16 cellular contexts compared by ENCODE assay signal in genomic region chr4:94332983-94333590, GRCh38. TPM values are rescaled to one million over a fixed set of nuclear protein-coding genes. Genes with fewer than 3 reads are reported as not detected.
A peak's percentile ranks its signal among the peaks of the same experiment; 100 is the strongest.
DNase-seq lines count a peak whose midpoint lies in the region; ATAC-seq, FAIRE-seq and TF ChIP-seq lines count a peak whose summit lies in the region.
"Had no signal": no experiment of that assay in that cellular context is flagged by ENCODE, and none has a peak within 500 bp of the region (broad histone marks: within the 10 kb centered on the region; RNA-seq: fewer than 3 reads in every experiment).

No MANE protein-coding gene starts in this region.

- TF ChIP-seq POLR2A in HepG2 (IDR thresholded peaks at IDR 0.05; ENCODE audit: insufficient read depth in 1 of 2, low read depth in 2 of 2, low read length in 2 of 2) (no peak), right lobe of liver (IDR thresholded peaks at IDR 0.05) (no peak)

- POLR2A ChIA-PET in HepG2 (lab: Yijun Ruan, JAX) = no interaction called here

- no peak overlapping the region for H3K27ac ChIP-seq in HepG2 (ENCODE audit: extremely low read length, insufficient read depth, low read length)
- H3K27ac ChIP-seq in right lobe of liver = no peak overlapping the region
- no peak overlapping the region for H3K27ac ChIP-seq in upper lobe of right lung
- H3K27ac ChIP-seq: HL-60, uterus had no signal

- intact Hi-C loops in HepG2 (cut with micrococcal nuclease; ENCODE audit: unreplicated experiment) (no loop called here), right lobe of liver (cut with DNase I) (no loop called here), upper lobe of right lung (cut with DNase I) (no loop called here)

- no peak for FAIRE-seq in HepG2 (lab: Jason Lieb, UNC)
- FAIRE-seq: G401.6, keratinocyte had no signal

- no peaks in the 10 kb centered on the region for H4K20me1 ChIP-seq in HepG2 (ENCODE audit: insufficient read depth, low read length)

- TF ChIP-seq EP300 in HepG2 (IDR thresholded peaks at IDR 0.05; ENCODE audit: low read depth in 2 of 2, low read length in 2 of 2) (no peak), HepG2 (CRISPR knock-in tag; IDR thresholded peaks at IDR 0.05; ENCODE audit: borderline replicate concordance) (no peak)

- H3K36me3 ChIP-seq in HepG2 (replicated peaks in 1 of 2; ENCODE audit: control insufficient read depth in 1 of 2, insufficient read depth in 2 of 2, low read length in 2 of 2) (no peaks in the 10 kb centered on the region), right lobe of liver (no peaks in the 10 kb centered on the region), upper lobe of right lung (no peaks in the 10 kb centered on the region)
- H3K36me3 ChIP-seq: uterus had no signal

- no peaks in the 10 kb centered on the region for H3K9me3 ChIP-seq in HepG2 (ENCODE audit: low read length)
- no peaks in the 10 kb centered on the region for H3K9me3 ChIP-seq in right lobe of liver
- H3K9me3 ChIP-seq in upper lobe of right lung = no peaks in the 10 kb centered on the region
- H3K9me3 ChIP-seq: uterus had no signal

- no TSS peak for BruUV-seq in HepG2 (replicated peaks; lab: Mats Ljungman, UMichigan)

- H3K4me3 ChIP-seq in HepG2 (replicated peaks in 1 of 3; ENCODE audit: insufficient read depth in 1 of 3, low read depth in 2 of 3, low read length in 3 of 3) (no peak overlapping the region), right lobe of liver (no peak overlapping the region), WI38 (ENCODE audit: low read depth, low read length) (no peak overlapping the region), upper lobe of right lung (no peak overlapping the region)
- H3K4me3 ChIP-seq: uterus had no signal

- H3K9ac ChIP-seq in HepG2 (ENCODE audit: insufficient read depth, low read depth, low read length) = no peak overlapping the region

- H2AFZ ChIP-seq in HepG2 (ENCODE audit: low read length) = no peak overlapping the region

- WGBS in HepG2 (ENCODE audit: low lambda C conversion rate) = 25% methylated on average over 5 of the region's 5 CpGs
- 40% methylated on average over 5 of the region's 5 CpGs for WGBS in right lobe of liver (ENCODE audit: insufficient coverage, low coverage, low lambda C conversion rate, missing lambda C conversion rate)

- H3K27me3 ChIP-seq in HepG2 (ENCODE audit: control insufficient read depth in 1 of 2, insufficient read depth in 2 of 2, low read length in 2 of 2) (no peaks in the 10 kb centered on the region), right lobe of liver (no peaks in the 10 kb centered on the region), upper lobe of right lung (no peaks in the 10 kb centered on the region)
- H3K27me3 ChIP-seq: uterus had no signal

- DNase-seq in HepG2 (ENCODE audit: low spot score) (peak; percentile 7), right lobe of liver (no peak), hepatic stellate cell (ENCODE audit: low spot score) (peak; percentile 15), upper lobe of right lung (no peak), DMS153 (lab: John Stamatoyannopoulos, UW) (no peak)
- no peak for DNase-seq in effector CD8-positive, alpha-beta T cell (lab: John Stamatoyannopoulos, UW)
- DNase-seq: activated CD4-positive, alpha-beta T cell treated with anti-CD3 and anti-CD28 coated beads for 48 hours; caudate nucleus; NCI-H774; nephron progenitor cell; uterus had no signal

- in situ Hi-C loops in HepG2 (cut with HindIII; ENCODE audit: extremely low pct_ligation_motif_present, low pct_unique_long_range_greater_than_20kb) = no loop called here

- ATAC-seq in HepG2 = peak; percentile 72
- no peak for ATAC-seq in right lobe of liver
- no peak for ATAC-seq in upper lobe of right lung
- no peak for ATAC-seq in GM21367 (IDR thresholded peaks at IDR 0.05; ENCODE audit: unreplicated experiment)

- no peaks in the 10 kb centered on the region for H3K4me1 ChIP-seq in HepG2 (ENCODE audit: insufficient read depth, low read length)
- no peaks in the 10 kb centered on the region for H3K4me1 ChIP-seq in right lobe of liver
- no peaks in the 10 kb centered on the region for H3K4me1 ChIP-seq in upper lobe of right lung
- H3K4me1 ChIP-seq: uterus had no signal

- TF ChIP-seq CTCF in HepG2 (CRISPR knock-in tag; IDR thresholded peaks at IDR 0.05) = peak; percentile 29; the same call in 1 of the 2 replicates
- TF ChIP-seq CTCF in right lobe of liver (IDR thresholded peaks at IDR 0.05) = peak in 1 of 4 donors; percentile 11
- peak; percentile 17; the same call in 1 of the 2 replicates for TF ChIP-seq CTCF in WI38 (IDR thresholded peaks at IDR 0.05; ENCODE audit: low read depth, low read length)
- TF ChIP-seq CTCF in upper lobe of right lung (IDR thresholded peaks at IDR 0.05) = peak; percentile 11

- H3K79me2 ChIP-seq in HepG2 (ENCODE audit: insufficient read depth, low read length) = no peaks in the 10 kb centered on the region

- no peak overlapping the region for H3K4me2 ChIP-seq in HepG2 (ENCODE audit: low read depth, low read length)

- CTCF ChIA-PET in HepG2 (lab: Yijun Ruan, JAX; ENCODE audit: low intra/inter-chr PET ratio, low total read pairs) = no interaction called here

- no peak for TF ChIP-seq RAD21 in HepG2 (CRISPR knock-in tag; IDR thresholded peaks at IDR 0.05)

TF ChIP-seq in HepG2, 621 proteins besides CTCF, POLR2A, EP300 and RAD21 (continues in another document):
- no peak for TF ChIP-seq EZH2 (conservative IDR thresholded peaks at IDR 0.05; ENCODE audit: low read depth, low read length)
- TF ChIP-seq CREB1 (IDR thresholded peaks at IDR 0.05) = peak; percentile 55; the same call in 1 of the 2 replicates
- no peak for TF ChIP-seq CREB1 (CRISPR knock-in tag; IDR thresholded peaks at IDR 0.05)
- TF ChIP-seq HNF4A (CRISPR knock-in tag; IDR thresholded peaks at IDR 0.05) = no peak
- no peak for TF ChIP-seq ZBTB25 (CRISPR knock-in tag; IDR thresholded peaks at IDR 0.05)
- no peak for TF ChIP-seq FOXA1 (IDR thresholded peaks at IDR 0.05)
- 0 out of 2 replicates have a peak, but pooled peaks have one; percentile 26 for TF ChIP-seq FOXA1 (CRISPR knock-in tag; IDR thresholded peaks at IDR 0.05)
- TF ChIP-seq ESRRA (CRISPR knock-in tag; IDR thresholded peaks at IDR 0.05; ENCODE audit: low read depth) = no peak
- 0 out of 2 replicates have a peak, but pooled peaks have one; percentile 27 for TF ChIP-seq SMC3 (IDR thresholded peaks at IDR 0.05; ENCODE audit: low read length)
- TF ChIP-seq, protein P1, sequence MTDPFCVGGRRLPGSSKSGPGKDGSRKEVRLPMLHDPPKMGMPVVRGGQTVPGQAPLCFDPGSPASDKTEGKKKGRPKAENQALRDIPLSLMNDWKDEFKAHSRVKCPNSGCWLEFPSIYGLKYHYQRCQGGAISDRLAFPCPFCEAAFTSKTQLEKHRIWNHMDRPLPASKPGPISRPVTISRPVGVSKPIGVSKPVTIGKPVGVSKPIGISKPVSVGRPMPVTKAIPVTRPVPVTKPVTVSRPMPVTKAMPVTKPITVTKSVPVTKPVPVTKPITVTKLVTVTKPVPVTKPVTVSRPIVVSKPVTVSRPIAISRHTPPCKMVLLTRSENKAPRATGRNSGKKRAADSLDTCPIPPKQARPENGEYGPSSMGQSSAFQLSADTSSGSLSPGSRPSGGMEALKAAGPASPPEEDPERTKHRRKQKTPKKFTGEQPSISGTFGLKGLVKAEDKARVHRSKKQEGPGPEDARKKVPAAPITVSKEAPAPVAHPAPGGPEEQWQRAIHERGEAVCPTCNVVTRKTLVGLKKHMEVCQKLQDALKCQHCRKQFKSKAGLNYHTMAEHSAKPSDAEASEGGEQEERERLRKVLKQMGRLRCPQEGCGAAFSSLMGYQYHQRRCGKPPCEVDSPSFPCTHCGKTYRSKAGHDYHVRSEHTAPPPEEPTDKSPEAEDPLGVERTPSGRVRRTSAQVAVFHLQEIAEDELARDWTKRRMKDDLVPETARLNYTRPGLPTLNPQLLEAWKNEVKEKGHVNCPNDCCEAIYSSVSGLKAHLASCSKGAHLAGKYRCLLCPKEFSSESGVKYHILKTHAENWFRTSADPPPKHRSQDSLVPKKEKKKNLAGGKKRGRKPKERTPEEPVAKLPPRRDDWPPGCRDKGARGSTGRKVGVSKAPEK (CRISPR knock-in tag; IDR thresholded peaks at IDR 0.05; ENCODE audit: borderline replicate concordance) = no peak
- no peak for TF ChIP-seq RFXAP (CRISPR knock-in tag; IDR thresholded peaks at IDR 0.05; ENCODE audit: borderline replicate concordance)

RNA-seq across cellular contexts. Expression of gene HPGDS, which starts 9.5 kb away (rescaled TPM):
- total RNA-seq in HepG2 (2016; rRNA removed; fragmentation: Illumina TruSeq; extraction: Trizol) = not detected in 2 replicates
- not detected in 2 replicates for total RNA-seq in HepG2 (2016; cell fraction: cytosol; rRNA removed; fragmentation: Illumina TruSeq; extraction: Trizol; ENCODE audit: low read depth)
- not detected in 2 replicates for total RNA-seq in HepG2 (2016; cell fraction: insoluble cytoplasmic fraction; rRNA removed; fragmentation: Illumina TruSeq; extraction: Trizol)
- not detected in 2 replicates for total RNA-seq in HepG2 (2016; cell fraction: membrane; rRNA removed; fragmentation: Illumina TruSeq; extraction: Trizol)
- total RNA-seq in HepG2 (2016; cell fraction: nucleus; rRNA removed; fragmentation: Illumina TruSeq; extraction: Trizol) = not detected in 2 replicates
- polyA plus RNA-seq in HepG2 (2011; rRNA removed) = not detected in 2 replicates
- polyA plus RNA-seq in HepG2 (2011; cell fraction: cytosol; rRNA removed) = not detected in 2 replicates
- not detected in 2 replicates for polyA plus RNA-seq in HepG2 (2011; cell fraction: nucleus; rRNA removed)
- not detected in 2 replicates for polyA plus RNA-seq in HepG2 (2012)
- polyA plus RNA-seq in HepG2 (2016; cell fraction: cytosol; fragmentation: Illumina TruSeq; extraction: Trizol; ENCODE audit: low read depth) = not detected in 2 replicates
- not detected in 2 replicates for polyA plus RNA-seq in HepG2 (2016; cell fraction: insoluble cytoplasmic fraction; fragmentation: Illumina TruSeq; extraction: Trizol; ENCODE audit: low read depth)
- not detected in 2 replicates for polyA plus RNA-seq in HepG2 (2016; cell fraction: membrane; fragmentation: Illumina TruSeq; extraction: Trizol; ENCODE audit: low read depth)
- polyA plus RNA-seq in HepG2 (2016; cell fraction: nucleus; fragmentation: Illumina TruSeq; extraction: Trizol; ENCODE audit: insufficient read depth, low read depth) = not detected in 2 replicates
- not detected in 2 replicates for polyA minus RNA-seq in HepG2 (2011; rRNA and poly(A)+ RNA removed; ENCODE audit: low replicate concordance)
- polyA minus RNA-seq in HepG2 (2011; cell fraction: cytosol; rRNA and poly(A)+ RNA removed) = not detected in 2 replicates
- polyA minus RNA-seq in HepG2 (2011; cell fraction: nucleus; rRNA and poly(A)+ RNA removed) = not detected in 2 replicates
- under 1 TPM in 5 of 6 experiments, not detected in 1; 0.16 to 0.98 (median 0.54) TPM for total RNA-seq in right lobe of liver
- total RNA-seq in upper lobe of right lung = 15.8 TPM
- polyA plus RNA-seq: keratinocyte had no signal

Comparison
In these comparisons a context has a peak if more than half of its experiments do, and no peak if none do; other contexts are left out.
1. DNase-seq: peak in HepG2 (single experiment) and hepatic stellate cell (single experiment); none in right lobe of liver (0 of 3), upper lobe of right lung (single experiment), effector CD8-positive, alpha-beta T cell (single experiment) and DMS153 (single experiment).